In the genomic region with DNA sequence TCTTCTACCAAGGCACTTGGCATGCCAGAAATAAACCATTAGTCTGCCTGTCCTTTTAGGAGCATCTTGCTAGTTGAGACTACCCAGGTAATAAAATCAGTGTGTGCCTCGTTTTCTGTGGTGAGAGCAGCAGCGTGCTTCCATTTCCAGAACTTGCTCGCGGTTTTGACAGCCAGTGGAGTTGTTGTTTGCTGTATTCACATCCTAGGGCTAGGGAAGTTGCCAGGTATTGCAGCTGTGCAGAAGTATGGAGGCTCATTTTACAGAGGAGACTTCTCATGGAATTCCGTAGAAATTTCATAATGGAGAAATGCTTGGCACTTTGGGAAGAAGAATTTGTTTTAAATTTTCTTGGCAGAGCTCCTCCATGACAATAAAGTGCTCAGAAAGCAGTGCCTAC, we compare ENCODE assay signal across 24 cellular contexts.
"Had no signal": no experiment of that assay in that cellular context is flagged by ENCODE, and none has a peak within 500 bp of the region (broad histone marks: within the 10 kb centered on the region; RNA-seq: fewer than 3 reads in every experiment).

No MANE protein-coding gene starts in this region.

- H3K9me3 Mint-ChIP-seq: activated B cell treated with CpG ODN at 0.5 μM for 24 hours; activated naive CD4-positive, alpha-beta T cell treated with anti-CD3 and anti-CD28 coated beads, Interleukin-2, amount 50 U/mL, for 24 hours; activated T-helper 2 cell treated with anti-CD3 and anti-CD28 coated beads, Interferon-gamma antibody, Interleukin-2, Interleukin-4, amounts not matched to agents 10 μg/mL and 5 μg/mL and 100 μg/mL, durations not matched to agents 14 hours and 24 hours and 36 hours; stimulated activated naive CD8-positive, alpha-beta T cell treated with anti-CD3 and anti-CD28 coated beads, Interleukin-15, Interleukin-2, amounts not matched to agents 100 ng/mL and 50 ng/mL, for 24 hours; T-helper 2 cell treated with Interferon-gamma antibody and Interleukin-4, amounts not matched to agents 5 μg/mL and 100 μg/mL, for 36 hours had no signal

- H3K36me3 Mint-ChIP-seq: activated naive CD4-positive, alpha-beta T cell treated with anti-CD3 and anti-CD28 coated beads, Interleukin-2, amount 50 U/mL, for 24 hours; type B pancreatic cell had no signal

- H3K27ac Mint-ChIP-seq: activated B cell treated with CpG ODN at 0.5 μM for 24 hours; activated CD8-positive, alpha-beta T cell treated with anti-CD3 and anti-CD28 coated beads for 36 hours; activated naive CD4-positive, alpha-beta T cell treated with anti-CD3 and anti-CD28 coated beads, Interleukin-2, amount 50 U/mL, for 24 hours; activated naive CD8-positive, alpha-beta T cell treated with anti-CD3 and anti-CD28 coated beads, Interleukin-2, amount 50 U/mL, for 24 hours; activated T-helper 2 cell treated with anti-CD3 and anti-CD28 coated beads, Interferon-gamma antibody, Interleukin-2, Interleukin-4, amounts not matched to agents 10 μg/mL and 5 μg/mL and 100 μg/mL, durations not matched to agents 14 hours and 24 hours and 36 hours; nephron progenitor cell; stimulated activated naive CD8-positive, alpha-beta T cell treated with anti-CD3 and anti-CD28 coated beads, Interleukin-15, Interleukin-2, amounts not matched to agents 100 ng/mL and 50 ng/mL, for 24 hours; T-helper 2 cell treated with Interferon-gamma antibody and Interleukin-4, amounts not matched to agents 5 μg/mL and 100 μg/mL, for 36 hours; type B pancreatic cell had no signal

- H3K4me1 Mint-ChIP-seq: activated B cell treated with CpG ODN at 0.5 μM for 24 hours; activated naive CD4-positive, alpha-beta T cell treated with anti-CD3 and anti-CD28 coated beads, Interleukin-2, amount 50 U/mL, for 24 hours; activated naive CD8-positive, alpha-beta T cell treated with anti-CD3 and anti-CD28 coated beads, Interleukin-2, amount 50 U/mL, for 24 hours; nephron progenitor cell had no signal

- H3K27me3 ChIP-seq: gastrocnemius medialis, ovary, uterus had no signal

- H3K4me3 ChIP-seq: gastrocnemius medialis, left ventricle myocardium inferior, lung, ovary, psoas muscle, uterus had no signal

- H3K9me3 ChIP-seq: gastrocnemius medialis, left ventricle myocardium inferior, ovary, psoas muscle, uterus had no signal

- H3K27me3 Mint-ChIP-seq: activated B cell treated with CpG ODN at 0.5 μM for 24 hours; activated CD8-positive, alpha-beta T cell treated with anti-CD3 and anti-CD28 coated beads for 36 hours; activated naive CD4-positive, alpha-beta T cell treated with anti-CD3 and anti-CD28 coated beads, Interleukin-2, amount 50 U/mL, for 24 hours; activated naive CD8-positive, alpha-beta T cell treated with anti-CD3 and anti-CD28 coated beads, Interleukin-2, amount 50 U/mL, for 24 hours; stimulated activated naive CD8-positive, alpha-beta T cell treated with anti-CD3 and anti-CD28 coated beads, Interleukin-15, Interleukin-2, amounts not matched to agents 100 ng/mL and 50 ng/mL, for 24 hours; type B pancreatic cell had no signal

- H3K27ac ChIP-seq: gastrocnemius medialis, left ventricle myocardium inferior, ovary, psoas muscle, uterus had no signal

- H3K4me3 Mint-ChIP-seq: activated B cell treated with CpG ODN at 0.5 μM for 24 hours; activated CD8-positive, alpha-beta T cell treated with anti-CD3 and anti-CD28 coated beads for 36 hours; activated naive CD4-positive, alpha-beta T cell treated with anti-CD3 and anti-CD28 coated beads, Interleukin-2, amount 50 U/mL, for 24 hours; activated naive CD8-positive, alpha-beta T cell treated with anti-CD3 and anti-CD28 coated beads, Interleukin-2, amount 50 U/mL, for 24 hours; nephron progenitor cell; stimulated activated naive CD8-positive, alpha-beta T cell treated with anti-CD3 and anti-CD28 coated beads, Interleukin-15, Interleukin-2, amounts not matched to agents 100 ng/mL and 50 ng/mL, for 24 hours; T-helper 2 cell treated with Interferon-gamma antibody and Interleukin-4, amounts not matched to agents 5 μg/mL and 100 μg/mL, for 36 hours; type B pancreatic cell had no signal

- H3K36me3 ChIP-seq: gastrocnemius medialis, left ventricle myocardium inferior, ovary, uterus had no signal

- H3K4me1 ChIP-seq: gastrocnemius medialis, psoas muscle, uterus had no signal

- ATAC-seq: activated CD8-positive, alpha-beta T cell treated with anti-CD3 and anti-CD28 coated beads for 36 hours; activated naive CD8-positive, alpha-beta T cell treated with anti-CD3 and anti-CD28 coated beads, Interleukin-2, amount 50 U/mL, for 24 hours; esophagus mucosa; psoas muscle had no signal

- DNase-seq: activated B cell treated with CpG ODN at 0.5 μM for 24 hours; activated CD4-positive, alpha-beta T cell treated with anti-CD3 and anti-CD28 coated beads, Interleukin-2, amount 50 U/mL, for 1 hour; activated CD8-positive, alpha-beta T cell treated with anti-CD3 and anti-CD28 coated beads for 36 hours; activated naive CD8-positive, alpha-beta T cell treated with anti-CD3 and anti-CD28 coated beads, Interleukin-2, amount 50 U/mL, for 24 hours; activated T-cell treated with anti-CD3 and anti-CD28 coated beads, Interleukin-2, amount 50 U/mL, for 48 hours; central memory CD4-positive, alpha-beta T cell; gastrocnemius medialis; glutamatergic neuron; islet precursor cell; left ventricle myocardium inferior; mesendoderm; nephron progenitor cell; ovary; psoas muscle; stimulated activated CD4-positive, alpha-beta T cell treated with anti-CD3 and anti-CD28 coated beads, Interleukin-2, amount 100 ng/mL, for 48 hours; T-helper 1 cell; uterus had no signal
